ENCODE assay signal across 24 cellular contexts in genomic region chr20:17036546-17036945, GRCh38.
DNase-seq lines count a peak whose midpoint lies in the region; ATAC-seq, FAIRE-seq and TF ChIP-seq lines count a peak whose summit lies in the region.
"Had no signal": no experiment of that assay in that cellular context is flagged by ENCODE, and none has a peak within 500 bp of the region (broad histone marks: within the 10 kb centered on the region; RNA-seq: fewer than 3 reads in every experiment).

No MANE protein-coding gene starts in this region.

- H3K27me3 ChIP-seq in right lobe of liver = no peaks in the 10 kb centered on the region
- H3K27me3 ChIP-seq: stomach had no signal

- H3K9me3 ChIP-seq in right lobe of liver = no peaks in the 10 kb centered on the region

- ATAC-seq in right lobe of liver = no peak
- ATAC-seq in GM18517 (IDR thresholded peaks at IDR 0.05; ENCODE audit: unreplicated experiment) = no peak
- ATAC-seq: HepG2, WTC11 had no signal

- no peak for FAIRE-seq in D721Med (lab: Jason Lieb, UNC)
- FAIRE-seq: endothelial cell of umbilical vein, GM18507, HepG2, kidney had no signal

- no peaks in the 10 kb centered on the region for H3K36me3 ChIP-seq in right lobe of liver
- H3K36me3 ChIP-seq: stomach had no signal

- TF ChIP-seq CTCF in right lobe of liver (IDR thresholded peaks at IDR 0.05) = no peak
- TF ChIP-seq CTCF in D721Med (IDR thresholded peaks at IDR 0.05; ENCODE audit: insufficient read depth, missing control alignments) = no peak

- H3K4me3 ChIP-seq in right lobe of liver = no peak overlapping the region
- H3K4me3 ChIP-seq: stomach had no signal

- H3K4me1 ChIP-seq in right lobe of liver = no peaks in the 10 kb centered on the region
- H3K4me1 ChIP-seq: stomach had no signal

- DNase-seq in NCI-H1417 (lab: John Stamatoyannopoulos, UW) (peak in 2 of 3 experiments; percentile 27 to 71), NCI-H1417 treated with DMSO at 0.1 percent for 48 hours (lab: John Stamatoyannopoulos, UW) (no peak), NCI-H2029 treated with DMSO at 0.1 percent for 48 hours (lab: John Stamatoyannopoulos, UW) (peak; percentile 92), NCI-H524 treated with DMSO at 0.1 percent for 48 hours (lab: John Stamatoyannopoulos, UW) (peak; percentile 98), superior temporal gyrus (ENCODE audit: extremely low spot score) (peak; percentile 46), right lobe of liver (no peak), D721Med (ENCODE audit: insufficient read length, low spot score) (no peak)
- DNase-seq: 8988T; activated CD4-positive, alpha-beta memory T cell treated with anti-CD3 and anti-CD28 coated beads, Interleukin-2, amount 10 ng/mL, durations not matched to agents 7 days and 5 days; activated naive CD4-positive, alpha-beta T cell treated with Interleukin-2 at 50 U/mL for 16 hours; COR-L47; hypothalamus; kidney; NCI-H187 treated with DMSO at 0.1 percent for 48 hours; SK-N-SH; stimulated activated CD4-positive, alpha-beta T cell treated with anti-CD3 and anti-CD28 coated beads, Interleukin-4, amount 100 ng/mL, for 24 hours; stomach; T-helper 9 cell; trophoblast cell had no signal

- no peak overlapping the region for H3K27ac ChIP-seq in right lobe of liver
- H3K27ac ChIP-seq: stomach had no signal

- intact Hi-C loops in right lobe of liver (cut with DNase I) = no loop called here

- TF ChIP-seq POLR2A in right lobe of liver (IDR thresholded peaks at IDR 0.05) = no peak

- WGBS in right lobe of liver (ENCODE audit: insufficient coverage, low coverage, low lambda C conversion rate, missing lambda C conversion rate) = 11% methylated on average over 1 of the region's 1 CpG

Comparison
In these comparisons a context has a peak if more than half of its experiments do, and no peak if none do; other contexts are left out.
1. DNase-seq: peak in NCI-H1417 (2 of 3), NCI-H2029 treated with DMSO at 0.1 percent for 48 hours (single experiment), NCI-H524 treated with DMSO at 0.1 percent for 48 hours (single experiment) and superior temporal gyrus (single experiment); none in NCI-H1417 treated with DMSO at 0.1 percent for 48 hours (single experiment), right lobe of liver (0 of 3) and D721Med (single experiment).